9 cellular contexts compared by ENCODE assay signal in genomic region chr7:93231264-93231663, GRCh38. TPM values are rescaled to one million over a fixed set of nuclear protein-coding genes. Genes with fewer than 3 reads are reported as not detected.
DNase-seq lines count a peak whose midpoint lies in the region; ATAC-seq, FAIRE-seq and TF ChIP-seq lines count a peak whose summit lies in the region.
"Had no signal": no experiment of that assay in that cellular context is flagged by ENCODE, and none has a peak within 500 bp of the region (broad histone marks: within the 10 kb centered on the region; RNA-seq: fewer than 3 reads in every experiment).

No MANE protein-coding gene starts in this region.

- H3K4me3 ChIP-seq in thoracic aorta, result peak overlapping the region; percentile 84

- H3K4me1 ChIP-seq in thoracic aorta (ENCODE audit: control insufficient read depth in 1 of 2, low read depth in 2 of 2), result peaks cover 8 to 17% of the 10 kb centered on the region in 2 donors

- CTCF ChIA-PET in activated CD4-positive, alpha-beta T cell treated with anti-CD3 and anti-CD28 coated beads, Interleukin-2, amount 10 ng/mL, durations not matched to agents 7 days and 5 days (lab: Charles Lee), result interaction anchor here (0.5 kb wide), 2 partner anchors 47 to 132 kb away, joined by 3 to 5 read pairs; no protein-coding TSS in a partner anchor
- CTCF ChIA-PET in activated CD8-positive, alpha-beta T cell treated with anti-CD3 and anti-CD28 coated beads, Interleukin-2, amount 10 ng/mL, durations not matched to agents 7 days and 5 days (lab: Charles Lee), result interaction anchor here (1.2 to 2.5 kb wide), 5 partner anchors 10 to 137 kb away, joined by 3 to 20 read pairs (median 6); partner anchors contain the start of gene SAMD9

- FAIRE-seq in islet of Langerhans (lab: Jason Lieb, UNC), result peak; percentile 66

- H3K4me1 Mint-ChIP-seq in activated CD4-positive, alpha-beta T cell treated with anti-CD3 and anti-CD28 coated beads, Interleukin-2, amount 10 ng/mL, durations not matched to agents 7 days and 5 days, result peaks cover 19% of the 10 kb centered on the region
- peaks cover 19% of the 10 kb centered on the region for H3K4me1 Mint-ChIP-seq in activated CD8-positive, alpha-beta T cell treated with anti-CD3 and anti-CD28 coated beads, Interleukin-2, amount 10 ng/mL, durations not matched to agents 7 days and 5 days (ENCODE audit: low read depth)

- no peak for ATAC-seq in activated CD8-positive, alpha-beta T cell treated with anti-CD3 and anti-CD28 coated beads, Interleukin-2, amount 10 ng/mL, durations not matched to agents 7 days and 5 days
- no peak for ATAC-seq in thoracic aorta (ENCODE audit: insufficient number of reproducible peaks, low FRiP score, low read depth)
- no peak for ATAC-seq in GM21786 (IDR thresholded peaks at IDR 0.05; ENCODE audit: unreplicated experiment)
- ATAC-seq in HG03045 (IDR thresholded peaks at IDR 0.05; ENCODE audit: unreplicated experiment), result no peak
- no peak for ATAC-seq in HG02973 (IDR thresholded peaks at IDR 0.05; ENCODE audit: unreplicated experiment)

- TF ChIP-seq CTCF in thoracic aorta (IDR thresholded peaks at IDR 0.05), result no peak

- no peaks in the 10 kb centered on the region for H3K9me3 Mint-ChIP-seq in activated CD4-positive, alpha-beta T cell treated with anti-CD3 and anti-CD28 coated beads, Interleukin-2, amount 10 ng/mL, durations not matched to agents 7 days and 5 days
- no peaks in the 10 kb centered on the region for H3K9me3 Mint-ChIP-seq in activated CD8-positive, alpha-beta T cell treated with anti-CD3 and anti-CD28 coated beads, Interleukin-2, amount 10 ng/mL, durations not matched to agents 7 days and 5 days (ENCODE audit: insufficient read depth)

- no peak for DNase-seq in activated CD4-positive, alpha-beta T cell treated with anti-CD3 and anti-CD28 coated beads, Interleukin-2, amount 10 ng/mL, durations not matched to agents 7 days and 5 days
- DNase-seq in activated CD4-positive, alpha-beta T cell treated with anti-CD3 and anti-CD28 coated beads, Interleukin-2, amount 50 U/mL, for 48 hours, result no peak
- DNase-seq in activated CD8-positive, alpha-beta T cell treated with anti-CD3 and anti-CD28 coated beads, Interleukin-2, amount 10 ng/mL, durations not matched to agents 7 days and 5 days, result no peak
- DNase-seq in thoracic aorta (ENCODE audit: low spot score), result no peak

- H3K27ac ChIP-seq in thoracic aorta, result no peak overlapping the region

- H3K27me3 ChIP-seq in thoracic aorta (replicated peaks; ENCODE audit: insufficient read depth), result no peaks in the 10 kb centered on the region

- H3K27ac Mint-ChIP-seq in activated CD4-positive, alpha-beta T cell treated with anti-CD3 and anti-CD28 coated beads, Interleukin-2, amount 10 ng/mL, durations not matched to agents 7 days and 5 days, result peak overlapping the region; percentile 93
- H3K27ac Mint-ChIP-seq in activated CD8-positive, alpha-beta T cell treated with anti-CD3 and anti-CD28 coated beads, Interleukin-2, amount 10 ng/mL, durations not matched to agents 7 days and 5 days, result peak overlapping the region; percentile 97

- H3K4me3 Mint-ChIP-seq in activated CD4-positive, alpha-beta T cell treated with anti-CD3 and anti-CD28 coated beads, Interleukin-2, amount 10 ng/mL, durations not matched to agents 7 days and 5 days, result peak overlapping the region; percentile 95
- peak overlapping the region; percentile 98 for H3K4me3 Mint-ChIP-seq in activated CD8-positive, alpha-beta T cell treated with anti-CD3 and anti-CD28 coated beads, Interleukin-2, amount 10 ng/mL, durations not matched to agents 7 days and 5 days

- no peaks in the 10 kb centered on the region for H3K36me3 ChIP-seq in thoracic aorta

- H3K9me3 ChIP-seq in thoracic aorta, result no peaks in the 10 kb centered on the region

- H3K36me3 Mint-ChIP-seq in activated CD4-positive, alpha-beta T cell treated with anti-CD3 and anti-CD28 coated beads, Interleukin-2, amount 10 ng/mL, durations not matched to agents 7 days and 5 days (ENCODE audit: low read depth), result no peaks in the 10 kb centered on the region
- no peaks in the 10 kb centered on the region for H3K36me3 Mint-ChIP-seq in activated CD8-positive, alpha-beta T cell treated with anti-CD3 and anti-CD28 coated beads, Interleukin-2, amount 10 ng/mL, durations not matched to agents 7 days and 5 days (ENCODE audit: low read depth)

- POLR2A ChIA-PET in activated CD4-positive, alpha-beta T cell treated with anti-CD3 and anti-CD28 coated beads, Interleukin-2, amount 10 ng/mL, durations not matched to agents 7 days and 5 days (lab: Charles Lee), result no interaction called here
- POLR2A ChIA-PET in activated CD8-positive, alpha-beta T cell treated with anti-CD3 and anti-CD28 coated beads, Interleukin-2, amount 10 ng/mL, durations not matched to agents 7 days and 5 days (lab: Charles Lee), result interaction anchor here (0.6 to 1.9 kb wide), 4 partner anchors 11 to 647 kb away, joined by 3 to 10 read pairs (median 3); partner anchors contain the start of gene SAMD9

- H3K27me3 Mint-ChIP-seq in activated CD4-positive, alpha-beta T cell treated with anti-CD3 and anti-CD28 coated beads, Interleukin-2, amount 10 ng/mL, durations not matched to agents 7 days and 5 days, result peaks cover under 1% of the 10 kb centered on the region
- H3K27me3 Mint-ChIP-seq in activated CD8-positive, alpha-beta T cell treated with anti-CD3 and anti-CD28 coated beads, Interleukin-2, amount 10 ng/mL, durations not matched to agents 7 days and 5 days (ENCODE audit: low read depth), result peaks cover 6% of the 10 kb centered on the region

RNA-seq across cellular contexts. Expression of gene VPS50, which starts 0.9 kb away (rescaled TPM):
- 10 to 100 TPM; 23.5 to 26.0 TPM for total RNA-seq in activated CD4-positive, alpha-beta T cell treated with anti-CD3 and anti-CD28 coated beads, Interleukin-2, amount 10 ng/mL, durations not matched to agents 7 days and 5 days
- 10 to 100 TPM; 19.3 to 22.1 TPM for total RNA-seq in activated CD8-positive, alpha-beta T cell treated with anti-CD3 and anti-CD28 coated beads, Interleukin-2, amount 10 ng/mL, durations not matched to agents 7 days and 5 days
- 10 to 100 TPM; 18.1 to 25.3 TPM for total RNA-seq in thoracic aorta

RNA-seq across cellular contexts. Expression of gene HEPACAM2, which starts 5.0 kb away (rescaled TPM):
- not detected for total RNA-seq in activated CD4-positive, alpha-beta T cell treated with anti-CD3 and anti-CD28 coated beads, Interleukin-2, amount 10 ng/mL, durations not matched to agents 7 days and 5 days
- total RNA-seq in activated CD8-positive, alpha-beta T cell treated with anti-CD3 and anti-CD28 coated beads, Interleukin-2, amount 10 ng/mL, durations not matched to agents 7 days and 5 days, result not detected
- not detected for total RNA-seq in thoracic aorta
- total RNA-seq: Daoy had no signal
